8 cellular contexts compared by ENCODE assay signal in the genomic region with DNA sequence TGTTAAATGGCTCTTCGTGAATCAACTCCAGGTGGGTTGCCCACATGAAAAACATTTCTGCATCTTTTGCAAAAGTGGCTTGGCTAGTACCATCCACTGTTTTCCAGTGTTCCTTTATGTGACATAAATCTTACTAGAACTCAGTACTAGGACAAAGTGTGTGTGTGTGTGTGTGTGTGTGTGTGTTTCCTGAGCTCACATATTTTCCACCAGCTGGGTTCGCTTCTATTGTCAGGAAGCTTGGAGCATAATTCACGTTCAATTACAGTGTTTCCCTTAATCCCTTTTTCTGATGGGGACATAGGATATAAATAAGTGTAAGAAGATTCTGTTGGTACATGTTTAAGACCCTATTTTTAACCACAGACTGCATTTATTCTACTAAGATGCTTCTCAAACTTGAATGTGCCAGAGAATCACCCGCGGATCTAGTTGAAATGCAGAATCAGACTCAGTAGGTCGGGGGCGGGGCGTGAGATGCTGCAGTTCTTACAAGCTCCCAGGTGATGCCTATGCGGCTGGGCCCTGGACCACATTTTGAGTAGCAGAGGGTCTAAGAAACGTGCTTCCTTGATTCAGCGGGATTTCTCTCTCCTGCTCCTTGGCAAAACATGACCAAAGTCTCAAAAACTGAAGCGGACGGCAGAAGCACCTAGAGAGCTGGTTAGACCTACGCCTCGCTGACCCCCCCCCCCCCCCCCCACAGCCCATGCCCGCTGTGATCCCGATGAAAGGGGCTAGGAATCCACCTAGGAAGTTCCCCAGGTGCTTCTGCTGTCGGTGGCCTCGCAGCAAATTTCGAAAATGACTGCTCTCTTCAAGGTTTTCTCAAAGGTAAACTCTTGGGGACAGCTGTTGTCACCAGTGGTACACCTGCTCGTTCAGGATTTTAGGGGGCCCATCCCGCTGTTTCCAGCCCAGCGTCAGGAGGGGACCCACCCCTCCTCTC. TPM values are rescaled to one million over a fixed set of nuclear protein-coding genes. Genes with fewer than 3 reads are reported as not detected.
A peak's percentile ranks its signal among the peaks of the same experiment; 100 is the strongest.
DNase-seq lines count a peak whose midpoint lies in the region; ATAC-seq, FAIRE-seq and TF ChIP-seq lines count a peak whose summit lies in the region.

No MANE protein-coding gene starts in this region.

- H3K27ac ChIP-seq in AG04450 (ENCODE audit: low read depth, low read length) (no peak overlapping the region), pancreas (peak overlapping the region in 2 of 4 donors; percentile 31 to 62)

- peak; percentile 1 for ATAC-seq in GM21447 (IDR thresholded peaks at IDR 0.05; ENCODE audit: unreplicated experiment)
- ATAC-seq in activated T-helper 17 cell treated with anti-CD3 and anti-CD28 coated beads, Interleukin-2, amount 50 U/mL, for 72 hours (replicated peaks) = no peak
- no peak for ATAC-seq in pancreas
- no peak for ATAC-seq in esophagus mucosa
- no peak for ATAC-seq in HG03521 (IDR thresholded peaks at IDR 0.05; ENCODE audit: unreplicated experiment)

- H3K4me1 ChIP-seq in pancreas = no peaks in the 10 kb centered on the region

- no peaks in the 10 kb centered on the region for H3K36me3 Mint-ChIP-seq in activated T-helper 17 cell treated with anti-CD3 and anti-CD28 coated beads, Interleukin-2, amount 50 U/mL, for 72 hours (ENCODE audit: low read depth)

- FAIRE-seq in pancreas (lab: Jason Lieb, UNC) = no peak

- H3K27me3 ChIP-seq in AG04450 (ENCODE audit: control insufficient read depth, insufficient read depth, low read length) (no peaks in the 10 kb centered on the region), pancreas (no peaks in the 10 kb centered on the region)

- CTCF ChIA-PET in AG04450 (lab: Charles Lee) = no interaction called here

- TF ChIP-seq CTCF in AG04450 (IDR thresholded peaks at IDR 0.05; ENCODE audit: low read depth, low read length) (no peak), fibroblast of pulmonary artery (IDR thresholded peaks at IDR 0.05; ENCODE audit: low read length, missing control alignments) (no peak), pancreas (IDR thresholded peaks at IDR 0.05) (no peak)

- peak overlapping the region; percentile 67 for H3K4me3 Mint-ChIP-seq in activated T-helper 17 cell treated with anti-CD3 and anti-CD28 coated beads, Interleukin-2, amount 50 U/mL, for 72 hours

- H3K9me3 Mint-ChIP-seq in activated T-helper 17 cell treated with anti-CD3 and anti-CD28 coated beads, Interleukin-2, amount 50 U/mL, for 72 hours = no peaks in the 10 kb centered on the region

- no peaks in the 10 kb centered on the region for H3K27me3 Mint-ChIP-seq in activated T-helper 17 cell treated with anti-CD3 and anti-CD28 coated beads, Interleukin-2, amount 50 U/mL, for 72 hours

- intact Hi-C loops in pancreas (cut with DNase I) = no loop called here

- POLR2A ChIA-PET in AG04450 (lab: Yijun Ruan, JAX) = no interaction called here

- H3K27ac Mint-ChIP-seq in activated T-helper 17 cell treated with anti-CD3 and anti-CD28 coated beads, Interleukin-2, amount 50 U/mL, for 72 hours = peak overlapping the region; percentile 65

- DNase-seq in AG04450 (ENCODE audit: low read depth, low spot score) = no peak
- DNase-seq in NCI-H510A treated with DMSO at 0.1 percent for 48 hours (lab: John Stamatoyannopoulos, UW) = peak; percentile 42
- peak; percentile 40 for DNase-seq in fibroblast of pulmonary artery (ENCODE audit: low read depth)
- peak in 4 of 6 donors; percentile 15 to 61 (median 22) for DNase-seq in pancreas

- H3K36me3 ChIP-seq in pancreas = no peaks in the 10 kb centered on the region

- H3K4me3 ChIP-seq in AG04450 (ENCODE audit: low read depth, low read length) (peak overlapping the region; percentile 67), fibroblast of pulmonary artery (replicated peaks; ENCODE audit: low read depth, low read length) (peak overlapping the region; percentile 59), pancreas (peak overlapping the region; percentile 42 to 56 (median 51))

- whole genome bisulfite sequencing in pancreas, 2 donors = 3 to 22% methylated on average over 23 of the region's 23 CpGs

- H3K9me3 ChIP-seq in AG04450 (ENCODE audit: control insufficient read depth, insufficient read depth, low read length) = no peaks in the 10 kb centered on the region
- no peaks in the 10 kb centered on the region for H3K9me3 ChIP-seq in pancreas

- H3K4me1 Mint-ChIP-seq in activated T-helper 17 cell treated with anti-CD3 and anti-CD28 coated beads, Interleukin-2, amount 50 U/mL, for 72 hours = peaks cover 5% of the 10 kb centered on the region

RNA-seq across cellular contexts. Expression of gene CD99L2, which starts 0.8 kb away (rescaled TPM):
- polyA plus RNA-seq in AG04450 (2011; rRNA removed) (52.4 and 55.4 TPM in 2 replicates), pancreas (10 to 100 TPM; 17.7 to 25.1 TPM)
- polyA minus RNA-seq in AG04450 (2011; rRNA and poly(A)+ RNA removed) = 42.4 and 48.7 TPM in 2 replicates
- total RNA-seq in activated T-helper 17 cell treated with anti-CD3 and anti-CD28 coated beads, Interleukin-2, amount 50 U/mL, for 72 hours = 10 to 100 TPM; 11.6 to 17.6 TPM
- total RNA-seq in pancreas (10 to 100 TPM; 10.4 to 16.9 (median 15.7) TPM), esophagus mucosa (4.9 TPM)
